Comparison of ENCODE assay signal across 2 cellular contexts in genomic region chr5:57780306-57780958, GRCh38.
TF ChIP-seq lines count a peak whose summit lies in the region.

No MANE protein-coding gene starts in this region.

TF ChIP-seq in H1, 55 proteins besides CTCF, POLR2A, EP300 and RAD21:
- no peak for TF ChIP-seq TAF1 (IDR thresholded peaks at IDR 0.05; ENCODE audit: low read depth, low read length)
- no peak for TF ChIP-seq TAF7 (optimal IDR thresholded peaks at IDR 0.05; ENCODE audit: borderline replicate concordance, low read depth, low read length)
- no peak for TF ChIP-seq SP4 (IDR thresholded peaks at IDR 0.05; ENCODE audit: low read length)
- TF ChIP-seq BACH1 (IDR thresholded peaks at IDR 0.05; ENCODE audit: low read length), result no peak
- no peak for TF ChIP-seq NANOG (IDR thresholded peaks at IDR 0.05; ENCODE audit: insufficient read depth, low read depth, low read length, poor library complexity, severe bottlenecking)

TF ChIP-seq in HepG2, 621 proteins besides CTCF, POLR2A, EP300 and RAD21:
- TF ChIP-seq, protein P1, sequence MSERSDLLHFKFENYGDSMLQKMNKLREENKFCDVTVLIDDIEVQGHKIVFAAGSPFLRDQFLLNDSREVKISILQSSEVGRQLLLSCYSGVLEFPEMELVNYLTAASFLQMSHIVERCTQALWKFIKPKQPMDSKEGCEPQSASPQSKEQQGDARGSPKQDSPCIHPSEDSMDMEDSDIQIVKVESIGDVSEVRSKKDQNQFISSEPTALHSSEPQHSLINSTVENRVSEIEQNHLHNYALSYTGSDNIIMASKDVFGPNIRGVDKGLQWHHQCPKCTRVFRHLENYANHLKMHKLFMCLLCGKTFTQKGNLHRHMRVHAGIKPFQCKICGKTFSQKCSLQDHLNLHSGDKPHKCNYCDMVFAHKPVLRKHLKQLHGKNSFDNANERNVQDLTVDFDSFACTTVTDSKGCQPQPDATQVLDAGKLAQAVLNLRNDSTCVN (CRISPR knock-in tag; IDR thresholded peaks at IDR 0.05; ENCODE audit: borderline replicate concordance), result no peak
- TF ChIP-seq, protein P2, sequence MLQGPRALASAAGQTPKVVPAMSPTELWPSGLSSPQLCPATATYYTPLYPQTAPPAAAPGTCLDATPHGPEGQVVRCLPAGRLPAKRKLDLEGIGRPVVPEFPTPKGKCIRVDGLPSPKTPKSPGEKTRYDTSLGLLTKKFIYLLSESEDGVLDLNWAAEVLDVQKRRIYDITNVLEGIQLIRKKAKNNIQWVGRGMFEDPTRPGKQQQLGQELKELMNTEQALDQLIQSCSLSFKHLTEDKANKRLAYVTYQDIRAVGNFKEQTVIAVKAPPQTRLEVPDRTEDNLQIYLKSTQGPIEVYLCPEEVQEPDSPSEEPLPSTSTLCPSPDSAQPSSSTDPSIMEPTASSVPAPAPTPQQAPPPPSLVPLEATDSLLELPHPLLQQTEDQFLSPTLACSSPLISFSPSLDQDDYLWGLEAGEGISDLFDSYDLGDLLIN (CRISPR knock-in tag; IDR thresholded peaks at IDR 0.05; ENCODE audit: borderline replicate concordance), result no peak
- TF ChIP-seq ZNF652 (CRISPR knock-in tag; IDR thresholded peaks at IDR 0.05; ENCODE audit: borderline replicate concordance, low read depth) (no peak), SOX5 (CRISPR knock-in tag; IDR thresholded peaks at IDR 0.05; ENCODE audit: borderline replicate concordance) (no peak), MAFF (IDR thresholded peaks at IDR 0.05; ENCODE audit: low read depth, low read length) (peak; percentile 63), MAFK (conservative IDR thresholded peaks at IDR 0.05 in 1 of 2, IDR thresholded peaks at IDR 0.05 in 1 of 2; ENCODE audit: low read length in 2 of 2) (peak; percentile 38 to 77; a peak in 3 of 4 replicates), CENPX (CRISPR knock-in tag; IDR thresholded peaks at IDR 0.05) (no peak), ZMYM4 (CRISPR knock-in tag; IDR thresholded peaks at IDR 0.05) (no peak), ZBTB37 (CRISPR knock-in tag; IDR thresholded peaks at IDR 0.05) (no peak), TARDBP (CRISPR knock-in tag; IDR thresholded peaks at IDR 0.05) (no peak)
